Comparison of ENCODE assay signal across 15 cellular contexts in the genomic region with DNA sequence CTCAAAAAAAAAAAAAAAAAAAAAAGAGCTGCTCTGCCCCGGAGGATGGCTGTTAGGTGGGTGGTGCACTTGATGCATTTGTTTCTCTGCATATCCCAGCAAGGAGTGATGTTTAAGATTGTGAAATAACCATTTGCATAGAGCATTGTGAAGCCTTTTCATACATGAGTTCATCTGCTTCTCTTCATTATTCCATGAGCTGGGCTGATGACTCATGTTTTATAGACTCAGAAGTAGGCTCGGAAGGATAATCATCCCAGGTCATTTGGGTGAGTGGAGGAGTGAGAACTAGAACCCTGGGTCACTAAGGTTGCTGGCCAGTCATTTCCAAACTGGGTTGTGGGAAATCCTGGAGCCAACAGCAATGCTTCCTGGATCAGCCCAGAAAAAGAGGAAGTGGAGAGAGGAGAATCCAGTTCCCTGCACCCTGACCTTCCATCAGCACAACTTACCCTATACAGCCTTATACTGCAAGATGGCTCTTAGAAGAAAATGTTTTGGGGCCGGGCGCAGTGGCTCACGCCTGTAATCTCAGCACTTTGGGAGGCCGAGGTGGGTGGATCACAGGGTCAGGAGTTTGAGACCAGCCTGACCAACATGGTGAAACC. TPM values are rescaled to one million over a fixed set of nuclear protein-coding genes. Genes with fewer than 3 reads are reported as not detected.
DNase-seq lines count a peak whose midpoint lies in the region; ATAC-seq, FAIRE-seq and TF ChIP-seq lines count a peak whose summit lies in the region.
"Had no signal": no experiment of that assay in that cellular context is flagged by ENCODE, and none has a peak within 500 bp of the region (broad histone marks: within the 10 kb centered on the region; RNA-seq: fewer than 3 reads in every experiment).

No MANE protein-coding gene starts in this region.

- H3K27ac Mint-ChIP-seq in naive thymus-derived CD4-positive, alpha-beta T cell = no peak overlapping the region
- H3K27ac Mint-ChIP-seq: activated T-helper 17 cell treated with anti-CD3 and anti-CD28 coated beads, Interleukin-2, amount 50 U/mL, for 72 hours; T-helper 1 cell treated with Interleukin-12 subunit alpha and Interleukin-12 subunit beta and Interleukin-4 antibody, amounts not matched to agents 30 μg/mL and 1 μg/mL, for 36 hours had no signal

- peaks cover 0 to 4% (median 0%) of the 10 kb centered on the region in 5 donors for H3K36me3 Mint-ChIP-seq in naive thymus-derived CD4-positive, alpha-beta T cell

- no peak overlapping the region for H2AFZ ChIP-seq in HepG2 (ENCODE audit: low read length)

- 79% methylated on average over 6 of the region's 6 CpGs for WGBS in HepG2 (ENCODE audit: low lambda C conversion rate)
- WGBS in right lobe of liver (ENCODE audit: insufficient coverage, low coverage, low lambda C conversion rate, missing lambda C conversion rate) = 52% methylated on average over 2 of the region's 6 CpGs

- FAIRE-seq in HepG2 (lab: Jason Lieb, UNC) = no peak

- no peak overlapping the region for H3K4me2 ChIP-seq in HepG2 (ENCODE audit: low read depth, low read length)

- H3K4me1 ChIP-seq in HepG2 (ENCODE audit: insufficient read depth, low read length) (peaks cover 41% of the 10 kb centered on the region), right lobe of liver (no peaks in the 10 kb centered on the region), upper lobe of right lung (peaks cover 7% of the 10 kb centered on the region)
- H3K4me1 ChIP-seq in naive thymus-derived CD4-positive, alpha-beta T cell (ENCODE audit: control insufficient read depth in 2 of 2, insufficient read depth in 2 of 2, low read length in 2 of 2) = no peaks in the 10 kb centered on the region
- H3K4me1 ChIP-seq: BE2C had no signal

- H3K27me3 ChIP-seq in HepG2 (ENCODE audit: control insufficient read depth in 1 of 2, insufficient read depth in 2 of 2, low read length in 2 of 2) (no peaks in the 10 kb centered on the region; a peak in 1 of 5 replicates), right lobe of liver (no peaks in the 10 kb centered on the region), upper lobe of right lung (no peaks in the 10 kb centered on the region)
- no peaks in the 10 kb centered on the region for H3K27me3 ChIP-seq in naive thymus-derived CD4-positive, alpha-beta T cell (ENCODE audit: control insufficient read depth in 2 of 2, insufficient read depth in 2 of 2, low read length in 2 of 2)
- H3K27me3 ChIP-seq: BE2C, gastroesophageal sphincter had no signal

- H3K9ac ChIP-seq in HepG2 (ENCODE audit: insufficient read depth, low read depth, low read length) = no peak overlapping the region

- ATAC-seq in HepG2 (no peak), right lobe of liver (no peak), upper lobe of right lung (no peak)
- no peak for ATAC-seq in naive thymus-derived CD4-positive, alpha-beta T cell
- ATAC-seq: activated T-helper 17 cell treated with anti-CD3 and anti-CD28 coated beads, Interleukin-2, amount 50 U/mL, for 72 hours; gastroesophageal sphincter; left lobe of liver had no signal

- intact Hi-C loops in HepG2 (cut with micrococcal nuclease; ENCODE audit: unreplicated experiment) (no loop called here), right lobe of liver (cut with DNase I) (no loop called here), upper lobe of right lung (cut with DNase I) (no loop called here)
- intact Hi-C loops in naive thymus-derived CD4-positive, alpha-beta T cell (cut with micrococcal nuclease) = no loop called here

- H3K36me3 ChIP-seq in HepG2 (replicated peaks in 1 of 2; ENCODE audit: control insufficient read depth in 1 of 2, insufficient read depth in 2 of 2, low read length in 2 of 2) (no peaks in the 10 kb centered on the region), right lobe of liver (no peaks in the 10 kb centered on the region), upper lobe of right lung (no peaks in the 10 kb centered on the region)
- H3K36me3 ChIP-seq in naive thymus-derived CD4-positive, alpha-beta T cell (ENCODE audit: control insufficient read depth in 2 of 3, insufficient read depth in 3 of 3, low read length in 3 of 3) = no peaks in the 10 kb centered on the region
- H3K36me3 ChIP-seq: BE2C, gastroesophageal sphincter had no signal

- H3K27me3 Mint-ChIP-seq in naive thymus-derived CD4-positive, alpha-beta T cell = peaks cover 0 to 63% (median 31%) of the 10 kb centered on the region in 5 donors

- no peak for TF ChIP-seq RAD21 in HepG2 (CRISPR knock-in tag; IDR thresholded peaks at IDR 0.05)

- TF ChIP-seq EP300 in HepG2 (IDR thresholded peaks at IDR 0.05; ENCODE audit: low read depth in 2 of 2, low read length in 2 of 2) = no peak
- TF ChIP-seq EP300 in HepG2 (CRISPR knock-in tag; IDR thresholded peaks at IDR 0.05; ENCODE audit: borderline replicate concordance) = no peak

- DNase-seq in HepG2 (ENCODE audit: low spot score) (no peak), right lobe of liver (no peak), RWPE1 (ENCODE audit: low spot score) (peak; percentile 75), fibroblast of peridontal ligament (ENCODE audit: extremely low read depth) (peak; percentile 33), upper lobe of right lung (peak; percentile 33), HUDEP-2 (lab: John Stamatoyannopoulos, UW; ENCODE audit: unreplicated experiment in 76 of 76) (no peak)
- DNase-seq in effector CD8-positive, alpha-beta T cell (lab: John Stamatoyannopoulos, UW) = no peak
- DNase-seq in naive thymus-derived CD4-positive, alpha-beta T cell = no peak
- DNase-seq: activated CD4-positive, alpha-beta T cell treated with anti-CD3 and anti-CD28 coated beads, Interleukin-2, amount 50 U/mL, for 1 hour; BE2C had no signal

- H3K79me2 ChIP-seq in HepG2 (ENCODE audit: insufficient read depth, low read length) = no peaks in the 10 kb centered on the region

- H3K4me1 Mint-ChIP-seq in naive thymus-derived CD4-positive, alpha-beta T cell = no peaks in the 10 kb centered on the region
- H3K4me1 Mint-ChIP-seq: activated T-helper 17 cell treated with anti-CD3 and anti-CD28 coated beads, Interleukin-2, amount 50 U/mL, for 72 hours; central memory CD8-positive, alpha-beta T cell had no signal

- H3K9me3 ChIP-seq in HepG2 (ENCODE audit: low read length) (no peaks in the 10 kb centered on the region), right lobe of liver (no peaks in the 10 kb centered on the region), upper lobe of right lung (no peaks in the 10 kb centered on the region)
- H3K9me3 ChIP-seq in naive thymus-derived CD4-positive, alpha-beta T cell (ENCODE audit: control insufficient read depth in 2 of 3, low read length in 3 of 3) = no peaks in the 10 kb centered on the region
- H3K9me3 ChIP-seq: BE2C, gastroesophageal sphincter had no signal

- BruUV-seq in HepG2 (replicated peaks; lab: Mats Ljungman, UMichigan) = no TSS peak

- no peaks in the 10 kb centered on the region for H4K20me1 ChIP-seq in HepG2 (ENCODE audit: insufficient read depth, low read length)

- H3K4me3 ChIP-seq in HepG2 (replicated peaks in 1 of 3; ENCODE audit: insufficient read depth in 1 of 3, low read depth in 2 of 3, low read length in 3 of 3) (no peak overlapping the region), right lobe of liver (no peak overlapping the region), upper lobe of right lung (no peak overlapping the region)
- H3K4me3 ChIP-seq in naive thymus-derived CD4-positive, alpha-beta T cell (ENCODE audit: low read length) = no peak overlapping the region
- H3K4me3 ChIP-seq: gastroesophageal sphincter had no signal

- H3K27ac ChIP-seq in HepG2 (ENCODE audit: extremely low read length, insufficient read depth, low read length) (no peak overlapping the region), right lobe of liver (no peak overlapping the region), RWPE1 (no peak overlapping the region), upper lobe of right lung (no peak overlapping the region)
- H3K27ac ChIP-seq in naive thymus-derived CD4-positive, alpha-beta T cell (ENCODE audit: low read depth, low read length) = no peak overlapping the region

- in situ Hi-C loops in HepG2 (cut with HindIII; ENCODE audit: extremely low pct_ligation_motif_present, low pct_unique_long_range_greater_than_20kb) = no loop called here

- POLR2A ChIA-PET in HepG2 (lab: Yijun Ruan, JAX) = interaction anchor here (1.1 to 1.7 kb wide), 2 partner anchors 79 to 107 kb away, joined by 3 to 4 read pairs; a partner anchor contains a TSS
- POLR2A ChIA-PET in RWPE1 (lab: Yijun Ruan, JAX; ENCODE audit: low non-redundant PET) = no interaction called here
- POLR2A ChIA-PET in naive thymus-derived CD4-positive, alpha-beta T cell (lab: Charles Lee) = no interaction called here

- H3K9me3 Mint-ChIP-seq in naive thymus-derived CD4-positive, alpha-beta T cell = peaks cover 0 to 5% (median 0%) of the 10 kb centered on the region in 11 donors
- H3K9me3 Mint-ChIP-seq: activated T-helper 17 cell treated with anti-CD3 and anti-CD28 coated beads, Interleukin-2, amount 50 U/mL, for 72 hours; central memory CD8-positive, alpha-beta T cell; T-helper 1 cell treated with Interleukin-12 subunit alpha and Interleukin-12 subunit beta and Interleukin-4 antibody, amounts not matched to agents 30 μg/mL and 1 μg/mL, for 36 hours had no signal

- TF ChIP-seq CTCF in HepG2 (CRISPR knock-in tag; IDR thresholded peaks at IDR 0.05) (no peak), right lobe of liver (IDR thresholded peaks at IDR 0.05) (no peak), RWPE1 (conservative IDR thresholded peaks at IDR 0.05; ENCODE audit: low read depth) (no peak), upper lobe of right lung (IDR thresholded peaks at IDR 0.05) (no peak)

- H3K4me3 Mint-ChIP-seq in naive thymus-derived CD4-positive, alpha-beta T cell = no peak overlapping the region
- H3K4me3 Mint-ChIP-seq: activated T-helper 17 cell treated with anti-CD3 and anti-CD28 coated beads, Interleukin-2, amount 50 U/mL, for 72 hours; central memory CD8-positive, alpha-beta T cell; T-helper 1 cell treated with Interleukin-12 subunit alpha and Interleukin-12 subunit beta and Interleukin-4 antibody, amounts not matched to agents 30 μg/mL and 1 μg/mL, for 36 hours had no signal

- TF ChIP-seq POLR2A in HepG2 (IDR thresholded peaks at IDR 0.05; ENCODE audit: insufficient read depth in 1 of 2, low read depth in 2 of 2, low read length in 2 of 2) (no peak), right lobe of liver (IDR thresholded peaks at IDR 0.05) (no peak)

- CTCF ChIA-PET in HepG2 (lab: Yijun Ruan, JAX; ENCODE audit: low intra/inter-chr PET ratio, low total read pairs) (no interaction called here), RWPE1 (lab: Yijun Ruan, JAX) (interaction anchor here (0.6 kb wide), 1 partner anchor 9 kb away, joined by 3 read pairs; no protein-coding TSS in a partner anchor)
- CTCF ChIA-PET in naive thymus-derived CD4-positive, alpha-beta T cell (lab: Charles Lee) = no interaction called here

RNA-seq across cellular contexts. Expression of a gene that starts 45.3 kb away (rescaled TPM):
- total RNA-seq in HepG2 (2016; rRNA removed; fragmentation: Illumina TruSeq; extraction: Trizol) (11.8 and 16.1 TPM in 2 replicates), right lobe of liver (10 to 100 TPM; 16.2 to 21.1 (median 18.8) TPM), upper lobe of right lung (236 TPM)
- total RNA-seq in HepG2 (2016; cell fraction: cytosol; rRNA removed; fragmentation: Illumina TruSeq; extraction: Trizol; ENCODE audit: low read depth) = 3.0 and 3.6 TPM in 2 replicates
- 11.8 and 16.2 TPM in 2 replicates for total RNA-seq in HepG2 (2016; cell fraction: insoluble cytoplasmic fraction; rRNA removed; fragmentation: Illumina TruSeq; extraction: Trizol)
- 8.9 and 10.3 TPM in 2 replicates for total RNA-seq in HepG2 (2016; cell fraction: membrane; rRNA removed; fragmentation: Illumina TruSeq; extraction: Trizol)
- total RNA-seq in HepG2 (2016; cell fraction: nucleus; rRNA removed; fragmentation: Illumina TruSeq; extraction: Trizol) = 23.8 and 25.0 TPM in 2 replicates
- 15.3 and 16.0 TPM in 2 replicates for polyA plus RNA-seq in HepG2 (2011; rRNA removed)
- 7.6 and 10.9 TPM in 2 replicates for polyA plus RNA-seq in HepG2 (2011; cell fraction: cytosol; rRNA removed)
- polyA plus RNA-seq in HepG2 (2011; cell fraction: nucleus; rRNA removed) = 37.7 and 43.0 TPM in 2 replicates
- 21.9 and 23.8 TPM in 2 replicates for polyA plus RNA-seq in HepG2 (2012)
- 1.6 and 2.9 TPM in 2 replicates for polyA plus RNA-seq in HepG2 (2016; cell fraction: cytosol; fragmentation: Illumina TruSeq; extraction: Trizol; ENCODE audit: low read depth)
- 24.0 and 27.9 TPM in 2 replicates for polyA plus RNA-seq in HepG2 (2016; cell fraction: insoluble cytoplasmic fraction; fragmentation: Illumina TruSeq; extraction: Trizol; ENCODE audit: low read depth)
- polyA plus RNA-seq in HepG2 (2016; cell fraction: membrane; fragmentation: Illumina TruSeq; extraction: Trizol; ENCODE audit: low read depth) = 6.4 and 8.1 TPM in 2 replicates
- 35.9 and 48.4 TPM in 2 replicates for polyA plus RNA-seq in HepG2 (2016; cell fraction: nucleus; fragmentation: Illumina TruSeq; extraction: Trizol; ENCODE audit: insufficient read depth, low read depth)
- 10.4 and 18.0 TPM in 2 replicates for polyA minus RNA-seq in HepG2 (2011; rRNA and poly(A)+ RNA removed; ENCODE audit: low replicate concordance)
- polyA minus RNA-seq in HepG2 (2011; cell fraction: cytosol; rRNA and poly(A)+ RNA removed) = 9.7 and 13.0 TPM in 2 replicates
- 30.6 and 33.9 TPM in 2 replicates for polyA minus RNA-seq in HepG2 (2011; cell fraction: nucleus; rRNA and poly(A)+ RNA removed)
- total RNA-seq in naive thymus-derived CD4-positive, alpha-beta T cell = under 1 TPM in 1 of 5 experiments, not detected in 4; 0.16 TPM
- polyA plus RNA-seq in naive thymus-derived CD4-positive, alpha-beta T cell = not detected
- total RNA-seq: activated T-helper 17 cell treated with anti-CD3 and anti-CD28 coated beads, Interleukin-2, amount 50 U/mL, for 72 hours had no signal

RNA-seq across cellular contexts. Expression of a gene that starts 59.2 kb away (rescaled TPM):
- total RNA-seq in HepG2 (2016; rRNA removed; fragmentation: Illumina TruSeq; extraction: Trizol) (91.6 and 108 TPM in 2 replicates), right lobe of liver (10 to 100 TPM; 17.0 to 46.5 (median 30.6) TPM), upper lobe of right lung (38.4 TPM)
- total RNA-seq in HepG2 (2016; cell fraction: cytosol; rRNA removed; fragmentation: Illumina TruSeq; extraction: Trizol; ENCODE audit: low read depth) = 46.8 and 47.9 TPM in 2 replicates
- 95.7 and 113 TPM in 2 replicates for total RNA-seq in HepG2 (2016; cell fraction: insoluble cytoplasmic fraction; rRNA removed; fragmentation: Illumina TruSeq; extraction: Trizol)
- 58.2 and 62.5 TPM in 2 replicates for total RNA-seq in HepG2 (2016; cell fraction: membrane; rRNA removed; fragmentation: Illumina TruSeq; extraction: Trizol)
- 79.6 and 84.1 TPM in 2 replicates for total RNA-seq in HepG2 (2016; cell fraction: nucleus; rRNA removed; fragmentation: Illumina TruSeq; extraction: Trizol)
- polyA plus RNA-seq in HepG2 (2011; rRNA removed) = 47.0 and 61.1 TPM in 2 replicates
- polyA plus RNA-seq in HepG2 (2011; cell fraction: cytosol; rRNA removed) = 26.3 and 29.5 TPM in 2 replicates
- 120 and 126 TPM in 2 replicates for polyA plus RNA-seq in HepG2 (2011; cell fraction: nucleus; rRNA removed)
- 42.3 and 49.9 TPM in 2 replicates for polyA plus RNA-seq in HepG2 (2012)
- polyA plus RNA-seq in HepG2 (2016; cell fraction: cytosol; fragmentation: Illumina TruSeq; extraction: Trizol; ENCODE audit: low read depth) = 42.9 and 45.9 TPM in 2 replicates
- polyA plus RNA-seq in HepG2 (2016; cell fraction: insoluble cytoplasmic fraction; fragmentation: Illumina TruSeq; extraction: Trizol; ENCODE audit: low read depth) = 98.9 and 108 TPM in 2 replicates
- 44.9 and 47.4 TPM in 2 replicates for polyA plus RNA-seq in HepG2 (2016; cell fraction: membrane; fragmentation: Illumina TruSeq; extraction: Trizol; ENCODE audit: low read depth)
- 142 and 151 TPM in 2 replicates for polyA plus RNA-seq in HepG2 (2016; cell fraction: nucleus; fragmentation: Illumina TruSeq; extraction: Trizol; ENCODE audit: insufficient read depth, low read depth)
- polyA minus RNA-seq in HepG2 (2011; rRNA and poly(A)+ RNA removed; ENCODE audit: low replicate concordance) = 11.7 and 12.0 TPM in 2 replicates
- 11.8 and 18.0 TPM in 2 replicates for polyA minus RNA-seq in HepG2 (2011; cell fraction: cytosol; rRNA and poly(A)+ RNA removed)
- 56.8 and 59.3 TPM in 2 replicates for polyA minus RNA-seq in HepG2 (2011; cell fraction: nucleus; rRNA and poly(A)+ RNA removed)
- total RNA-seq in naive thymus-derived CD4-positive, alpha-beta T cell = 10 to 100 TPM; 34.7 to 87.2 (median 69.4) TPM
- 10 to 100 TPM; 41.5 to 57.0 TPM for polyA plus RNA-seq in naive thymus-derived CD4-positive, alpha-beta T cell

Comparison
In these comparisons a context has a peak if more than half of its experiments do, and no peak if none do; other contexts are left out.
1. DNase-seq: peak in RWPE1 (single experiment), fibroblast of peridontal ligament (single experiment) and upper lobe of right lung (single experiment); none in HepG2 (single experiment), right lobe of liver (0 of 3), effector CD8-positive, alpha-beta T cell (single experiment), naive thymus-derived CD4-positive, alpha-beta T cell (0 of 9) and HUDEP-2 (0 of 76).